In the genomic region with DNA sequence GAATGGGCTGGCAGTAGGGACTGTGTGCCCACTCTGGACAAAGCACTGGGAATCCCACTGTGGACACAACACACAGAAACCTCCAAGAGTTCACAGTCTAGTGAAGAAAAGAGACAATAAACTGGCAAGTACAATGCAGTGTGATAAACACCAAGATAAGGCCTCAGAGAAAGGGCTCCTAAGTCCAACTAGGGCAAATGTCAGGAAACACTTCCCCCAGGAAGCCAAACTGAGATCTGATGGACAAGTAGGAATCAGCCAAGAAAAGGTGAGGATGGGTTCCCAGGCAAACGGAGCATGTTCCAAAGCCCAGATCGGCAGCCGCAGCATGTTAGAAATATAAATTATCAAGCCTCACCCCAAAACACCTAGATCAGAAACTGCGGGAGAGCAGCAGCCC, we compare ENCODE assay signal across 23 cellular contexts.
"Had no signal": no experiment of that assay in that cellular context is flagged by ENCODE, and none has a peak within 500 bp of the region (broad histone marks: within the 10 kb centered on the region; RNA-seq: fewer than 3 reads in every experiment).

No MANE protein-coding gene starts in this region.

- H3K4me3 ChIP-seq: cardiac muscle cell, dorsolateral prefrontal cortex, lung, prostate gland, skin epidermis, suprapubic skin had no signal

- H3K36me3 ChIP-seq: cardiac muscle cell, prostate gland, suprapubic skin had no signal

- H3K4me1 ChIP-seq: prostate gland had no signal

- FAIRE-seq: islet of Langerhans had no signal

- ATAC-seq: activated CD4-positive, alpha-beta T cell treated with anti-CD3 and anti-CD28 coated beads for 36 hours; activated CD8-positive, alpha-beta memory T cell treated with anti-CD3 and anti-CD28 coated beads, Interleukin-2, amount 10 ng/mL, durations not matched to agents 7 days and 5 days; activated T-helper 17 cell treated with anti-CD3 and anti-CD28 coated beads, Interleukin-2, amount 50 U/mL, for 72 hours; left lobe of liver; right cardiac atrium; stimulated activated naive CD8-positive, alpha-beta T cell treated with anti-CD3 and anti-CD28 coated beads, Interleukin-15, amount 100 ng/mL, for 72 hours had no signal

- H3K27ac ChIP-seq: cardiac muscle cell, dorsolateral prefrontal cortex, foreskin keratinocyte, prostate gland, skin epidermis, suprapubic skin had no signal

- H3K9me3 ChIP-seq: prostate gland, suprapubic skin had no signal

- H3K27me3 ChIP-seq: cardiac muscle cell, dorsolateral prefrontal cortex, foreskin keratinocyte, suprapubic skin had no signal

- DNase-seq: activated CD4-positive, alpha-beta memory T cell treated with anti-CD3 and anti-CD28 coated beads for 36 hours; activated CD4-positive, alpha-beta T cell treated with anti-CD3 and anti-CD28 coated beads for 36 hours; activated CD8-positive, alpha-beta memory T cell treated with anti-CD3 and anti-CD28 coated beads, Interleukin-2, amount 10 ng/mL, durations not matched to agents 7 days and 5 days; activated naive CD4-positive, alpha-beta T cell treated with Interleukin-2 at 50 U/mL for 16 hours; activated naive CD8-positive, alpha-beta T cell treated with anti-CD3 and anti-CD28 coated beads, Interleukin-2, amount 10 ng/mL, durations not matched to agents 7 days and 5 days; amygdala; dorsolateral prefrontal cortex; glutamatergic neuron; hippocampal formation; midbrain; right cardiac atrium; stimulated activated CD4-positive, alpha-beta T cell treated with anti-CD3 and anti-CD28 coated beads, Interleukin-15, amount 100 ng/mL, for 24 hours; stimulated activated CD4-positive, alpha-beta T cell treated with anti-CD3 and anti-CD28 coated beads, Interleukin-2, amount 100 ng/mL, for 48 hours; stimulated activated naive CD8-positive, alpha-beta T cell treated with anti-CD3 and anti-CD28 coated beads, Interleukin-15, amount 100 ng/mL, for 72 hours had no signal
